In the genomic region with DNA sequence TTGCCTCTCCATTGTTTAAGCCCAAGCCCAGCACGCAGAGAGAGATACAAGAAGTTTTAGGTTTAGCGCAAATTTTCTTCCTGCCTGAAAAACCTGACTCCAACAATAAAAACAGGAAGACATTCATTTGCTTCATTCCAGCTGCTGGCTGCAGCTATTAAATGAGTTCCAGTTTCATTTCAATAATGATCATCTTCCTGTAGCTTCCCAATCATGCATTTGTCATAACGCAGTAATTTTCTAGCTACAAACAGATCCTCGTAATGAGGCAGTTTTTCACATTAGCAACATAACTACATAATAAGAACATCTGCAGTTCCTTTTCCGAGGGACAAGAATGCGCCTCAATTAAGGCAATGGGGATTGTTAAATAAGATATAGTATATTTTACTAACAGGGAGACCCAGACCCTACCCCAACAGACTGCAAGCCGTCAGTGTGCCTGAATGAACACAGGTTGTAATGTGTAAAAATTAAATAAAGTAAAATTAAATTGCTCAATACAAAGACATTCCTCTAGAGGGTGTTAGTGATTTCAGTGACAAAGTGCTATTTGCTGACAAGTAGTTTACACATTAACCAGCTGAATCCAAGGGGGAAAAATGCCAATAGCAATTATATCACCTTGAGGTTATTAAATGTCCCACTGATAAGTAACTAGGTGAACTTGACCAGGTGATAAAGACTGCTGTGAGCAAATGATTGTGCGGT, we compare ENCODE assay signal across 11 cellular contexts.
DNase-seq lines count a peak whose midpoint lies in the region; ATAC-seq and TF ChIP-seq lines count a peak whose summit lies in the region.
"Had no signal": no experiment of that assay in that cellular context is flagged by ENCODE, and none has a peak within 500 bp of the region (broad histone marks: within the 10 kb centered on the region; RNA-seq: fewer than 3 reads in every experiment).

No MANE protein-coding gene starts in this region.

- no peaks in the 10 kb centered on the region for H3K27me3 ChIP-seq in WERI-Rb-1 (ENCODE audit: insufficient read depth, low read depth, severe bottlenecking)

- intact Hi-C loops in left colon (cut with DNase I, micrococcal nuclease), result no loop called here

- H3K9me3 ChIP-seq in WERI-Rb-1 (ENCODE audit: severe bottlenecking), result peaks cover 7% of the 10 kb centered on the region

- peak; percentile 95 for ATAC-seq in left colon
- ATAC-seq in HG03039 (IDR thresholded peaks at IDR 0.05; ENCODE audit: unreplicated experiment), result no peak
- ATAC-seq in GM18858 (IDR thresholded peaks at IDR 0.05; ENCODE audit: unreplicated experiment), result no peak

- no peak overlapping the region for H3K4me3 ChIP-seq in WERI-Rb-1 (ENCODE audit: low read depth, low read length)

- peak; percentile 35 for DNase-seq in AG08396 (ENCODE audit: low spot score)
- DNase-seq in HuH-7.5 (ENCODE audit: low spot score), result peak; percentile 70
- DNase-seq in WERI-Rb-1, result no peak
- DNase-seq in left colon, result no peak
- no peak for DNase-seq in stimulated activated CD4-positive, alpha-beta T cell treated with anti-CD3 and anti-CD28 coated beads, Interleukin-2, amount 100 ng/mL, for 24 hours
- DNase-seq in GM13976 (ENCODE audit: low spot score), result no peak
- DNase-seq: GDM1; stimulated activated CD4-positive, alpha-beta T cell treated with anti-CD3 and anti-CD28 coated beads, Interleukin-12 subunit alpha, Interleukin-12 subunit beta, amount 100 ng/mL, for 4 hours; T1000 had no signal

- 0 out of 2 replicates have a peak, but pooled peaks have one; percentile 15 for TF ChIP-seq CTCF in WERI-Rb-1 (IDR thresholded peaks at IDR 0.05; ENCODE audit: low read depth, low read length)
- no peak for TF ChIP-seq CTCF in GM13976 (IDR thresholded peaks at IDR 0.05; ENCODE audit: borderline replicate concordance, control extremely low read depth, extremely low read depth, insufficient read depth, missing control alignments)

- in situ Hi-C loops in GM13976 (cut with MboI; ENCODE audit: low sequenced_read_pairs, unreplicated experiment), result no loop called here

- no peaks in the 10 kb centered on the region for H3K36me3 ChIP-seq in WERI-Rb-1

- no peak overlapping the region for H3K27ac ChIP-seq in WERI-Rb-1

Comparison
In these comparisons a context has a peak if more than half of its experiments do, and no peak if none do; other contexts are left out.
1. DNase-seq: peak in AG08396 (single experiment) and HuH-7.5 (single experiment); none in WERI-Rb-1 (single experiment), left colon (0 of 2), stimulated activated CD4-positive, alpha-beta T cell treated with anti-CD3 and anti-CD28 coated beads, Interleukin-2, amount 100 ng/mL, for 24 hours (0 of 2) and GM13976 (single experiment).